19 cellular contexts compared by ENCODE assay signal in the genomic region with DNA sequence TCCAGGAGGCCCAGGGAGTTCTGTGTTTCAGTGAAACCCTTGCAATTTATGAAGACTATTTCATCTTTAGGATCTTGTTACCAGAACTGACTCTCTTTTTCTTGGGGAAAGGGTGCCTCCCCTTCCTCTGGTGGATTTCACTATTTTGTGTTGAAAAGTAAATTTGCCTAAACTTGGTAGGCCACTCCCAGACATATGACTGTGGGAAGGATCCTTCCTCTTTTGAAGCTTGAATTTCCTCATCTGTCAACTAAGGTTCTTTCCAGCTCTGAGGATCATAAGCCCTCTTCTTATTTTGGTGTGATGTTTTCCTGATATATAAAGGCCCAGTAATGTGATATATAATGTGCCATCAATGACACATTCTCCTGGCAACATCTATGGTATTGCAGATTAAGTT. TPM values are rescaled to one million over a fixed set of nuclear protein-coding genes. Genes with fewer than 3 reads are reported as not detected.
DNase-seq lines count a peak whose midpoint lies in the region; ATAC-seq, FAIRE-seq and TF ChIP-seq lines count a peak whose summit lies in the region.
"Had no signal": no experiment of that assay in that cellular context is flagged by ENCODE, and none has a peak within 500 bp of the region (broad histone marks: within the 10 kb centered on the region; RNA-seq: fewer than 3 reads in every experiment).

No MANE protein-coding gene starts in this region.

- H3K4me1 ChIP-seq in right lobe of liver (no peaks in the 10 kb centered on the region), HepG2 (ENCODE audit: insufficient read depth, low read length) (no peaks in the 10 kb centered on the region), mesenchymal stem cell (ENCODE audit: control insufficient read depth, insufficient read depth, low read depth, low read length) (no peaks in the 10 kb centered on the region)
- H3K4me1 ChIP-seq: SJCRH30 had no signal

- no peak overlapping the region for H3K9ac ChIP-seq in HepG2 (ENCODE audit: insufficient read depth, low read depth, low read length)
- no peak overlapping the region for H3K9ac ChIP-seq in mesenchymal stem cell (ENCODE audit: low read length)

- no peak overlapping the region for H4K8ac ChIP-seq in mesenchymal stem cell (ENCODE audit: low read length)

- no peaks in the 10 kb centered on the region for H4K20me1 ChIP-seq in HepG2 (ENCODE audit: insufficient read depth, low read length)

- H3K4me2 ChIP-seq in HepG2 (ENCODE audit: low read depth, low read length) (no peak overlapping the region), mesenchymal stem cell (ENCODE audit: low read length, poor library complexity, severe bottlenecking) (no peak overlapping the region)
- H3K4me2 ChIP-seq: GM23338 had no signal

- DNase-seq in right lobe of liver (no peak), HepG2 (ENCODE audit: low spot score) (no peak), NB4 (ENCODE audit: low read depth) (peak; percentile 25), medulla oblongata (ENCODE audit: extremely low spot score) (peak; percentile 66), mesenchymal stem cell (no peak)
- DNase-seq: CD8-positive, alpha-beta memory T cell; GF-D8; Karpas-422; NCI-H1048; NCI-H146; NCI-H2107; NCI-H226; NCI-H526 treated with DMSO at 0.1 percent for 48 hours; NK-92 treated with Interleukin-12 subunit alpha and Interleukin-12 subunit beta, amount 100 ng/mL, for 24 hours; SJCRH30 had no signal

- ATAC-seq in right lobe of liver: peak in 3 of 4 donors; percentile 39 to 59 (median 56)
- ATAC-seq in HepG2: no peak
- ATAC-seq in HG02571 (IDR thresholded peaks at IDR 0.05; ENCODE audit: unreplicated experiment): no peak
- ATAC-seq in GM19324 (IDR thresholded peaks at IDR 0.05; ENCODE audit: low FRiP score, unreplicated experiment): no peak
- ATAC-seq: GM23338 had no signal

- no peak for TF ChIP-seq CTCF in right lobe of liver (IDR thresholded peaks at IDR 0.05)
- no peak for TF ChIP-seq CTCF in HepG2 (CRISPR knock-in tag; IDR thresholded peaks at IDR 0.05)
- no peak for TF ChIP-seq CTCF in NB4 (IDR thresholded peaks at IDR 0.05; ENCODE audit: low read depth, low read length)

- no peaks in the 10 kb centered on the region for H3K79me1 ChIP-seq in mesenchymal stem cell (replicated peaks; ENCODE audit: low read length, poor library complexity, severe bottlenecking)

- no peak overlapping the region for H2BK12ac ChIP-seq in mesenchymal stem cell (ENCODE audit: low read length in 2 of 2)

- H2AK5ac ChIP-seq in mesenchymal stem cell (ENCODE audit: low read length, severe bottlenecking): no peak overlapping the region

- H2BK120ac ChIP-seq in mesenchymal stem cell (ENCODE audit: low read depth, low read length): no peak overlapping the region

- intact Hi-C loops in right lobe of liver (cut with DNase I) (no loop called here), HepG2 (cut with micrococcal nuclease; ENCODE audit: unreplicated experiment) (no loop called here)

- no peak overlapping the region for H2BK15ac ChIP-seq in mesenchymal stem cell (ENCODE audit: low read depth, poor library complexity, severe bottlenecking)

- CTCF ChIA-PET in HepG2 (lab: Yijun Ruan, JAX; ENCODE audit: low intra/inter-chr PET ratio, low total read pairs): no interaction called here

- H3K14ac ChIP-seq in mesenchymal stem cell (ENCODE audit: low read length in 2 of 2): no peak overlapping the region

- no peak overlapping the region for H4K91ac ChIP-seq in mesenchymal stem cell (ENCODE audit: low read length)

- no peak overlapping the region for H3K27ac ChIP-seq in right lobe of liver
- H3K27ac ChIP-seq in HepG2 (ENCODE audit: extremely low read length, insufficient read depth, low read length): no peak overlapping the region
- H3K27ac ChIP-seq in mesenchymal stem cell (ENCODE audit: low read length, poor library complexity, severe bottlenecking): no peak overlapping the region
- H3K27ac ChIP-seq: SJCRH30 had no signal

- BruUV-seq in HepG2 (replicated peaks; lab: Mats Ljungman, UMichigan): no TSS peak

- POLR2A ChIA-PET in HepG2 (lab: Yijun Ruan, JAX): no interaction called here

- no peak overlapping the region for H3K4ac ChIP-seq in mesenchymal stem cell (ENCODE audit: low read depth in 1 of 2, low read length in 2 of 2)

- in situ Hi-C loops in HepG2 (cut with HindIII; ENCODE audit: extremely low pct_ligation_motif_present, low pct_unique_long_range_greater_than_20kb): no loop called here

- H3K36me3 ChIP-seq in right lobe of liver (no peaks in the 10 kb centered on the region), HepG2 (replicated peaks in 1 of 2; ENCODE audit: control insufficient read depth in 1 of 2, insufficient read depth in 2 of 2, low read length in 2 of 2) (no peaks in the 10 kb centered on the region), mesenchymal stem cell (ENCODE audit: control insufficient read depth in 1 of 2, insufficient read depth in 2 of 2, low read depth in 1 of 2, low read length in 2 of 2) (no peaks in the 10 kb centered on the region)
- H3K36me3 ChIP-seq: SJCRH30 had no signal

- no peaks in the 10 kb centered on the region for H3K79me2 ChIP-seq in HepG2 (ENCODE audit: insufficient read depth, low read length)

- H3K27me3 ChIP-seq in right lobe of liver (no peaks in the 10 kb centered on the region), HepG2 (ENCODE audit: control insufficient read depth in 1 of 2, insufficient read depth in 2 of 2, low read length in 2 of 2) (no peaks in the 10 kb centered on the region), mesenchymal stem cell (ENCODE audit: control insufficient read depth in 1 of 2, insufficient read depth in 1 of 2, low read length in 2 of 2) (no peaks in the 10 kb centered on the region)
- H3K27me3 ChIP-seq: SJCRH30 had no signal

- H3K23ac ChIP-seq in mesenchymal stem cell (ENCODE audit: low read length in 2 of 2): no peak overlapping the region

- no peak overlapping the region for H3K18ac ChIP-seq in mesenchymal stem cell (ENCODE audit: low read depth in 1 of 2, low read length in 2 of 2)

- no peak for TF ChIP-seq RAD21 in HepG2 (CRISPR knock-in tag; IDR thresholded peaks at IDR 0.05)

- H3K4me3 ChIP-seq in right lobe of liver (no peak overlapping the region), HepG2 (replicated peaks in 1 of 3; ENCODE audit: insufficient read depth in 1 of 3, low read depth in 2 of 3, low read length in 3 of 3) (no peak overlapping the region), NB4 (ENCODE audit: low read depth, low read length) (no peak overlapping the region), mesenchymal stem cell (ENCODE audit: insufficient read depth in 1 of 2, low read depth in 1 of 2, low read length in 2 of 2) (no peak overlapping the region)
- H3K4me3 ChIP-seq: GM23338, SJCRH30 had no signal

- TF ChIP-seq POLR2A in right lobe of liver (IDR thresholded peaks at IDR 0.05) (no peak), HepG2 (IDR thresholded peaks at IDR 0.05; ENCODE audit: insufficient read depth in 1 of 2, low read depth in 2 of 2, low read length in 2 of 2) (no peak), NB4 (IDR thresholded peaks at IDR 0.05; ENCODE audit: extremely low read depth, insufficient read length) (no peak)

- no peak overlapping the region for H2BK5ac ChIP-seq in mesenchymal stem cell (ENCODE audit: low read depth, low read length, poor library complexity, severe bottlenecking)

- H3K9me3 ChIP-seq in right lobe of liver (no peaks in the 10 kb centered on the region), HepG2 (ENCODE audit: low read length) (no peaks in the 10 kb centered on the region), mesenchymal stem cell (ENCODE audit: control insufficient read depth, low read length) (no peaks in the 10 kb centered on the region)
- H3K9me3 ChIP-seq: SJCRH30 had no signal

- TF ChIP-seq EP300 in HepG2 (IDR thresholded peaks at IDR 0.05; ENCODE audit: low read depth in 2 of 2, low read length in 2 of 2) (no peak), HepG2 (CRISPR knock-in tag; IDR thresholded peaks at IDR 0.05; ENCODE audit: borderline replicate concordance) (no peak)

- FAIRE-seq in HepG2 (lab: Jason Lieb, UNC): no peak
- FAIRE-seq: RCC 7860 had no signal

- no peak overlapping the region for H2AFZ ChIP-seq in HepG2 (ENCODE audit: low read length)
- no peak overlapping the region for H2AFZ ChIP-seq in mesenchymal stem cell (ENCODE audit: low read depth, low read length)

TF ChIP-seq in HepG2, 621 proteins besides CTCF, POLR2A, EP300 and RAD21 (continues in another document):
- no peak for TF ChIP-seq HNF4G (IDR thresholded peaks at IDR 0.05; ENCODE audit: borderline replicate concordance, low read depth, low read length)
- no peak for TF ChIP-seq HNF4G (CRISPR knock-in tag; IDR thresholded peaks at IDR 0.05; ENCODE audit: borderline replicate concordance, low read depth)
- TF ChIP-seq HDAC6 (IDR thresholded peaks at IDR 0.05; ENCODE audit: low read depth, low read length): no peak

RNA-seq across cellular contexts. Expression of gene ZFAND5, which starts 59.1 kb away (rescaled TPM):
- total RNA-seq in right lobe of liver (100 to 1,000 TPM in 3 of 6 experiments, 10 to 100 TPM in 3; 88.4 to 119 (median 100) TPM), HepG2 (2016; rRNA removed; fragmentation: Illumina TruSeq; extraction: Trizol) (41.8 and 60.2 TPM in 2 replicates)
- total RNA-seq in HepG2 (2016; cell fraction: cytosol; rRNA removed; fragmentation: Illumina TruSeq; extraction: Trizol; ENCODE audit: low read depth): 9.1 and 10.4 TPM in 2 replicates
- 40.5 and 58.0 TPM in 2 replicates for total RNA-seq in HepG2 (2016; cell fraction: insoluble cytoplasmic fraction; rRNA removed; fragmentation: Illumina TruSeq; extraction: Trizol)
- total RNA-seq in HepG2 (2016; cell fraction: membrane; rRNA removed; fragmentation: Illumina TruSeq; extraction: Trizol): 31.7 and 31.9 TPM in 2 replicates
- 93.9 and 99.5 TPM in 2 replicates for total RNA-seq in HepG2 (2016; cell fraction: nucleus; rRNA removed; fragmentation: Illumina TruSeq; extraction: Trizol)
- 49.1 and 53.4 TPM in 2 replicates for polyA plus RNA-seq in HepG2 (2011; rRNA removed)
- polyA plus RNA-seq in HepG2 (2011; cell fraction: cytosol; rRNA removed): 21.5 and 29.0 TPM in 2 replicates
- 64.8 and 78.1 TPM in 2 replicates for polyA plus RNA-seq in HepG2 (2011; cell fraction: nucleus; rRNA removed)
- 72.3 and 73.7 TPM in 2 replicates for polyA plus RNA-seq in HepG2 (2012)
- 7.4 and 8.7 TPM in 2 replicates for polyA plus RNA-seq in HepG2 (2016; cell fraction: cytosol; fragmentation: Illumina TruSeq; extraction: Trizol; ENCODE audit: low read depth)
- polyA plus RNA-seq in HepG2 (2016; cell fraction: insoluble cytoplasmic fraction; fragmentation: Illumina TruSeq; extraction: Trizol; ENCODE audit: low read depth): 62.9 and 71.0 TPM in 2 replicates
- 16.8 and 17.5 TPM in 2 replicates for polyA plus RNA-seq in HepG2 (2016; cell fraction: membrane; fragmentation: Illumina TruSeq; extraction: Trizol; ENCODE audit: low read depth)
- polyA plus RNA-seq in HepG2 (2016; cell fraction: nucleus; fragmentation: Illumina TruSeq; extraction: Trizol; ENCODE audit: insufficient read depth, low read depth): 130 TPM in 2 replicates
- 13.2 and 13.9 TPM in 2 replicates for polyA minus RNA-seq in HepG2 (2011; rRNA and poly(A)+ RNA removed; ENCODE audit: low replicate concordance)
- 32.9 and 49.2 TPM in 2 replicates for polyA minus RNA-seq in HepG2 (2011; cell fraction: cytosol; rRNA and poly(A)+ RNA removed)
- polyA minus RNA-seq in HepG2 (2011; cell fraction: nucleus; rRNA and poly(A)+ RNA removed): 141 and 188 TPM in 2 replicates
- polyA plus RNA-seq in mesenchymal stem cell (2013, experiment 1 of 2): 183 TPM
- polyA plus RNA-seq in mesenchymal stem cell (2013, experiment 2 of 2): 181 TPM

Comparison
In these comparisons a context has a peak if more than half of its experiments do, and no peak if none do; other contexts are left out.
1. ATAC-seq: peak in right lobe of liver (3 of 4); none in HepG2 (single experiment), HG02571 (single experiment) and GM19324 (single experiment).
2. DNase-seq: peak in NB4 (single experiment) and medulla oblongata (single experiment); none in right lobe of liver (0 of 3), HepG2 (single experiment) and mesenchymal stem cell (single experiment).